Comparison of ENCODE assay signal across 18 cellular contexts in genomic region chr5:107799306-107799705, GRCh38.
A peak's percentile ranks its signal among the peaks of the same experiment; 100 is the strongest.
DNase-seq lines count a peak whose midpoint lies in the region; ATAC-seq, FAIRE-seq and TF ChIP-seq lines count a peak whose summit lies in the region.
"Had no signal": no experiment of that assay in that cellular context is flagged by ENCODE, and none has a peak within 500 bp of the region (broad histone marks: within the 10 kb centered on the region; RNA-seq: fewer than 3 reads in every experiment).

No MANE protein-coding gene starts in this region.

- H4K8ac ChIP-seq in H1 (ENCODE audit: extremely low read depth, insufficient read depth, low read length) = no peak overlapping the region

- no peak; a peak in 1 of 4 replicates for TF ChIP-seq RAD21 in H1 (IDR thresholded peaks at IDR 0.05 in 1 of 2, conservative IDR thresholded peaks at IDR 0.05 in 1 of 2; ENCODE audit: low read depth in 2 of 2, low read length in 2 of 2)

- no peak overlapping the region for H4K5ac ChIP-seq in H1 (ENCODE audit: insufficient read length, low read depth, low read length)

- no peak overlapping the region for H3K14ac ChIP-seq in H1 (ENCODE audit: insufficient read length)

- no peak overlapping the region for H3K4ac ChIP-seq in H1 (replicated peaks; ENCODE audit: insufficient read length, low read depth, low read length)

- H3K4me1 ChIP-seq in H1 (replicated peaks in 1 of 4; ENCODE audit: control insufficient read depth in 3 of 4, insufficient read depth in 4 of 4, low read length in 3 of 4) (peaks cover 0 to 4% (median 0%) of the 10 kb centered on the region in 4 experiments; a peak in 1 of 7 replicates), BE2C (peaks cover 3% of the 10 kb centered on the region; the same call in 1 of the 2 replicates), HAP-1 (no peaks in the 10 kb centered on the region)
- H3K4me1 ChIP-seq: BLaER1 treated with 17β-estradiol and CSF1 and Interleukin-3, amounts not matched to agents 10 nM and 100 nM had no signal

- H2AFZ ChIP-seq in H1 (ENCODE audit: low read length) = peak overlapping the region; percentile 43; the same call in 1 of the 2 replicates

- no peaks in the 10 kb centered on the region for H4K20me1 ChIP-seq in H1 (replicated peaks in 1 of 2; ENCODE audit: control insufficient read depth in 1 of 2, insufficient read depth in 2 of 2, low read length in 2 of 2)
- H4K20me1 ChIP-seq: BLaER1 treated with 17β-estradiol and CSF1 and Interleukin-3, amounts not matched to agents 10 nM and 100 nM had no signal

- no peak for ATAC-seq in HG03196 (IDR thresholded peaks at IDR 0.05; ENCODE audit: unreplicated experiment)
- ATAC-seq: HCT116, K562 had no signal

- H3K9me3 ChIP-seq in H1 (ENCODE audit: insufficient read depth in 2 of 2, low read depth in 1 of 2, low read length in 1 of 2) (no peaks in the 10 kb centered on the region), BE2C (no peaks in the 10 kb centered on the region), HAP-1 (no peaks in the 10 kb centered on the region)

- no peaks in the 10 kb centered on the region for H3K23me2 ChIP-seq in H1 (ENCODE audit: low read depth, low read length)

- no peak for TF ChIP-seq EP300 in H1 (IDR thresholded peaks at IDR 0.05; ENCODE audit: borderline replicate concordance in 1 of 2, low read depth in 2 of 2, low read length in 2 of 2)

- H3K4me2 ChIP-seq in H1 (ENCODE audit: insufficient read depth in 1 of 2, low read depth in 2 of 2, low read length in 2 of 2) = no peak overlapping the region; a peak in 1 of 4 replicates
- H3K4me2 ChIP-seq: BLaER1 treated with 17β-estradiol and CSF1 and Interleukin-3, amounts not matched to agents 10 nM and 100 nM had no signal

- CTCF ChIA-PET in H1 (lab: Charles Lee; ENCODE audit: partially characterized antibody) = interaction anchor here (1.0 to 1.2 kb wide), 3 partner anchors 9 to 116 kb away, joined by 3 to 4 read pairs (median 3); no protein-coding TSS in a partner anchor

- TF ChIP-seq CTCF in H1 (IDR thresholded peaks at IDR 0.05; ENCODE audit: control extremely low read depth in 1 of 3, insufficient read depth in 1 of 3, low read depth in 1 of 3, low read length in 3 of 3) (no peak), BE2C (IDR thresholded peaks at IDR 0.05; ENCODE audit: low read depth, low read length) (no peak)

- no peaks in the 10 kb centered on the region for H3K79me2 ChIP-seq in H1 (ENCODE audit: control insufficient read depth in 1 of 2, insufficient read depth in 2 of 2, low read length in 2 of 2)

- H2BK120ac ChIP-seq in H1 (replicated peaks; ENCODE audit: low read depth, low read length) = no peak overlapping the region

- TF ChIP-seq POLR2A in H1 (IDR thresholded peaks at IDR 0.05; ENCODE audit: control extremely low read depth in 1 of 2, low read depth in 2 of 2, low read length in 2 of 2) = no peak

- H3K36me3 ChIP-seq in H1 (ENCODE audit: control insufficient read depth in 2 of 4, insufficient read depth in 4 of 4, low read length in 3 of 4) (no peaks in the 10 kb centered on the region), BE2C (no peaks in the 10 kb centered on the region), HAP-1 (replicated peaks) (no peaks in the 10 kb centered on the region)
- H3K36me3 ChIP-seq: BLaER1 treated with 17β-estradiol and CSF1 and Interleukin-3, amounts not matched to agents 10 nM and 100 nM had no signal

- H3K27ac ChIP-seq in H1 (ENCODE audit: low read depth, low read length) = no peak overlapping the region
- H3K27ac ChIP-seq: BLaER1 treated with 17β-estradiol and CSF1 and Interleukin-3, amounts not matched to agents 10 nM and 100 nM; SK-N-MC had no signal

- H3K4me3 ChIP-seq in H1 (ENCODE audit: extremely low read depth in 1 of 4, insufficient read depth in 2 of 4, low read depth in 3 of 4, low read length in 4 of 4) (no peak overlapping the region), BE2C (ENCODE audit: low read depth, low read length) (no peak overlapping the region), HAP-1 (no peak overlapping the region)
- H3K4me3 ChIP-seq: BLaER1 treated with 17β-estradiol and CSF1 and Interleukin-3, amounts not matched to agents 10 nM and 100 nM; K562; SK-N-MC had no signal

- in situ Hi-C loops in HAP-1 (cut with MboI; ENCODE audit: low sequenced_read_pairs) = no loop called here

- no peaks in the 10 kb centered on the region; a peak in 1 of 7 replicates for H3K27me3 ChIP-seq in H1 (replicated peaks in 1 of 4; ENCODE audit: control insufficient read depth in 3 of 4, extremely low read depth in 1 of 4, insufficient read depth in 3 of 4, low read length in 3 of 4)
- no peaks in the 10 kb centered on the region for H3K27me3 ChIP-seq in BE2C
- no peaks in the 10 kb centered on the region for H3K27me3 ChIP-seq in HAP-1 (ENCODE audit: low read depth)
- H3K27me3 ChIP-seq: BLaER1 treated with 17β-estradiol and CSF1 and Interleukin-3, amounts not matched to agents 10 nM and 100 nM had no signal

- H2BK5ac ChIP-seq in H1 (ENCODE audit: low read depth, low read length) = no peak overlapping the region

- no peak overlapping the region for H3K56ac ChIP-seq in H1 (replicated peaks; ENCODE audit: insufficient read length, low read depth, low read length)

- WGBS in H1 (ENCODE audit: extremely low coverage in 1 of 2, insufficient coverage in 1 of 2, insufficient read length in 1 of 2, insufficient replicate concordance in 2 of 2, low coverage in 1 of 2, low lambda C conversion rate in 2 of 2, missing lambda C conversion rate in 1 of 2), 2 experiments = 69% methylated on average over 7 of the region's 7 CpGs; no CpG with 5 or more reads in 1 of the 2 experiments

- no peak overlapping the region for H3K9ac ChIP-seq in H1 (replicated peaks in 1 of 4; ENCODE audit: extremely low read depth in 1 of 4, low read depth in 3 of 4, low read length in 3 of 4)
- H3K9ac ChIP-seq: BLaER1 treated with 17β-estradiol and CSF1 and Interleukin-3, amounts not matched to agents 10 nM and 100 nM had no signal

- POLR2A ChIA-PET in H1 (lab: Charles Lee; ENCODE audit: partially characterized antibody) = no interaction called here

- no peak overlapping the region for H2BK12ac ChIP-seq in H1 (ENCODE audit: low read depth, low read length)

- peak; percentile 57 for FAIRE-seq in H1 (lab: Jason Lieb, UNC)
- FAIRE-seq: HTR-8/SVneo, K562 had no signal

- H4K91ac ChIP-seq in H1 (replicated peaks; ENCODE audit: insufficient read length, low read length) = no peak overlapping the region

- H3K79me1 ChIP-seq in H1 (ENCODE audit: low read depth, low read length) = no peaks in the 10 kb centered on the region

- H2BK15ac ChIP-seq in H1 (ENCODE audit: low read length) = no peak overlapping the region

- H2BK20ac ChIP-seq in H1 (ENCODE audit: low read length) = no peak overlapping the region

- H2AK5ac ChIP-seq in H1 (ENCODE audit: low read depth, low read length) = no peak overlapping the region

- no peak overlapping the region; the same call in 1 of the 2 replicates for H3K18ac ChIP-seq in H1 (ENCODE audit: extremely low read depth, low read length)

- DNase-seq in NCI-H748 (lab: John Stamatoyannopoulos, UW; ENCODE audit: unreplicated experiment) = peak; percentile 9
- no peak for DNase-seq in NCI-H748 treated with DMSO at 0.1 percent for 48 hours (lab: John Stamatoyannopoulos, UW)
- peak; percentile 58 for DNase-seq in NCI-H69 (lab: John Stamatoyannopoulos, UW)
- no peak for DNase-seq in H1 (ENCODE audit: low read depth in 1 of 2, low spot score in 2 of 2)
- DNase-seq in GM03348 (ENCODE audit: low spot score) = no peak
- no peak for DNase-seq in BE2C
- no peak for DNase-seq in HAP-1 (ENCODE audit: low spot score in 2 of 2)
- DNase-seq: 8988T; NCI-H1092; NCI-H1694 treated with DMSO at 0.1 percent for 48 hours; NCI-H510A; NK-92 treated with Interleukin-12 subunit alpha and Interleukin-12 subunit beta, amount 100 ng/mL, for 24 hours had no signal

- no peak overlapping the region for H3K23ac ChIP-seq in H1 (ENCODE audit: insufficient read length)

TF ChIP-seq in H1, 55 proteins besides CTCF, POLR2A, EP300 and RAD21:
- TF ChIP-seq KDM4A (IDR thresholded peaks at IDR 0.05; ENCODE audit: low read depth, low read length, severe bottlenecking) (no peak), BCL11A (IDR thresholded peaks at IDR 0.05; ENCODE audit: low read depth in 2 of 2, low read length in 2 of 2) (no peak), MAX (IDR thresholded peaks at IDR 0.05) (no peak), TAF7 (optimal IDR thresholded peaks at IDR 0.05; ENCODE audit: borderline replicate concordance, low read depth, low read length) (no peak), FOSL1 (IDR thresholded peaks at IDR 0.05; ENCODE audit: insufficient read depth, low read depth, low read length) (no peak), SIX5 (IDR thresholded peaks at IDR 0.05; ENCODE audit: low read depth, low read length) (no peak), PHF8 (conservative IDR thresholded peaks at IDR 0.05; ENCODE audit: low read depth, low read length) (no peak), BRCA1 (IDR thresholded peaks at IDR 0.05; ENCODE audit: low read depth, low read length) (no peak), SAP30 (IDR thresholded peaks at IDR 0.05; ENCODE audit: insufficient read depth, insufficient replicate concordance, low read length) (no peak), EGR1 (IDR thresholded peaks at IDR 0.05; ENCODE audit: borderline replicate concordance, low read depth, low read length) (no peak), KDM1A (IDR thresholded peaks at IDR 0.05; ENCODE audit: borderline replicate concordance, low read length) (no peak)

Comparison
In these comparisons a context has a peak if more than half of its experiments do, and no peak if none do; other contexts are left out.
1. DNase-seq: peak in NCI-H748 (single experiment) and NCI-H69 (single experiment); none in NCI-H748 treated with DMSO at 0.1 percent for 48 hours (single experiment), H1 (0 of 2), GM03348 (single experiment), BE2C (single experiment) and HAP-1 (0 of 2).